37 cellular contexts compared by ENCODE assay signal in genomic region chr1:11537380-11537764, GRCh38. TPM values are rescaled to one million over a fixed set of nuclear protein-coding genes. Genes with fewer than 3 reads are reported as not detected.
"Had no signal": no experiment of that assay in that cellular context is flagged by ENCODE, and none has a peak within 500 bp of the region (broad histone marks: within the 10 kb centered on the region; RNA-seq: fewer than 3 reads in every experiment).

No MANE protein-coding gene starts in this region.

- H3K36me3 Mint-ChIP-seq: activated CD4-positive, alpha-beta memory T cell treated with anti-CD3 and anti-CD28 coated beads for 36 hours; activated naive CD4-positive, alpha-beta T cell treated with anti-CD3 and anti-CD28 coated beads, Interleukin-2, amount 10 ng/mL, durations not matched to agents 7 days and 5 days; activated naive CD4-positive, alpha-beta T cell treated with anti-CD3 and anti-CD28 coated beads, Interleukin-2, amount 50 U/mL, for 24 hours; activated naive CD8-positive, alpha-beta T cell; activated naive CD8-positive, alpha-beta T cell treated with anti-CD3 and anti-CD28 coated beads, Interleukin-2, amount 10 ng/mL, durations not matched to agents 7 days and 5 days; T-cell had no signal

- H3K4me3 Mint-ChIP-seq: activated B cell treated with CpG ODN at 0.5 μM for 24 hours; activated CD4-positive, alpha-beta memory T cell treated with anti-CD3 and anti-CD28 coated beads for 36 hours; activated CD4-positive, alpha-beta T cell treated with anti-CD3 and anti-CD28 coated beads, Interleukin-2, amount 10 ng/mL, durations not matched to agents 24 days and 14 days; activated CD8-positive, alpha-beta T cell treated with anti-CD3 and anti-CD28 coated beads for 36 hours; activated naive CD4-positive, alpha-beta T cell treated with anti-CD3 and anti-CD28 coated beads, Interleukin-2, amount 10 ng/mL, durations not matched to agents 7 days and 5 days; activated naive CD4-positive, alpha-beta T cell treated with anti-CD3 and anti-CD28 coated beads, Interleukin-2, amount 50 U/mL, for 24 hours; activated naive CD8-positive, alpha-beta T cell; activated naive CD8-positive, alpha-beta T cell treated with anti-CD3 and anti-CD28 coated beads, Interleukin-2, amount 10 ng/mL, durations not matched to agents 7 days and 5 days; activated naive CD8-positive, alpha-beta T cell treated with anti-CD3 and anti-CD28 coated beads, Interleukin-2, amount 50 U/mL, for 24 hours; activated T-cell treated with anti-CD3 and anti-CD28 coated beads, Interleukin-2, amount 50 U/mL, for 4 hours; activated T-cell treated with anti-CD3 and anti-CD28 coated beads, Interleukin-2, amount 50 U/mL, for 72 hours; activated T-helper 1 cell treated with anti-CD3 and anti-CD28 coated beads, Interleukin-12 subunit alpha, Interleukin-12 subunit beta, Interleukin-2, Interleukin-4 antibody, amounts not matched to agents 30 ng/mL and 10 ng/mL and 1 ng/mL, durations not matched to agents 14 hours and 24 hours and 36 hours; brain; central memory CD8-positive, alpha-beta T cell; T-cell; T-helper 17 cell; T-helper 2 cell treated with Interferon-gamma antibody and Interleukin-4, amounts not matched to agents 5 μg/mL and 100 μg/mL, for 36 hours had no signal

- ATAC-seq: activated CD8-positive, alpha-beta T cell treated with anti-CD3 and anti-CD28 coated beads for 36 hours; activated naive CD8-positive, alpha-beta T cell treated with anti-CD3 and anti-CD28 coated beads, Interleukin-2, amount 50 U/mL, for 24 hours; activated T-cell treated with anti-CD3 and anti-CD28 coated beads, Interleukin-2, amount 50 U/mL, for 4 hours; activated T-cell treated with anti-CD3 and anti-CD28 coated beads, Interleukin-2, amount 50 U/mL, for 72 hours; T-cell; T-helper 17 cell had no signal

- H3K9me3 ChIP-seq: ascending aorta had no signal

- H3K9me3 Mint-ChIP-seq: activated B cell treated with CpG ODN at 0.5 μM for 24 hours; activated CD4-positive, alpha-beta memory T cell treated with anti-CD3 and anti-CD28 coated beads for 36 hours; activated CD4-positive, alpha-beta T cell treated with anti-CD3 and anti-CD28 coated beads, Interleukin-2, amount 10 ng/mL, durations not matched to agents 24 days and 14 days; activated CD8-positive, alpha-beta T cell treated with anti-CD3 and anti-CD28 coated beads for 36 hours; activated naive CD4-positive, alpha-beta T cell treated with anti-CD3 and anti-CD28 coated beads, Interleukin-2, amount 10 ng/mL, durations not matched to agents 7 days and 5 days; activated naive CD4-positive, alpha-beta T cell treated with anti-CD3 and anti-CD28 coated beads, Interleukin-2, amount 50 U/mL, for 24 hours; activated naive CD8-positive, alpha-beta T cell treated with anti-CD3 and anti-CD28 coated beads, Interleukin-2, amount 10 ng/mL, durations not matched to agents 7 days and 5 days; activated naive CD8-positive, alpha-beta T cell treated with anti-CD3 and anti-CD28 coated beads, Interleukin-2, amount 50 U/mL, for 24 hours; activated T-cell treated with anti-CD3 and anti-CD28 coated beads, Interleukin-2, amount 50 U/mL, for 4 hours; activated T-cell treated with anti-CD3 and anti-CD28 coated beads, Interleukin-2, amount 50 U/mL, for 72 hours; activated T-helper 1 cell treated with anti-CD3 and anti-CD28 coated beads, Interleukin-12 subunit alpha, Interleukin-12 subunit beta, Interleukin-2, Interleukin-4 antibody, amounts not matched to agents 30 ng/mL and 10 ng/mL and 1 ng/mL, durations not matched to agents 14 hours and 24 hours and 36 hours; activated T-helper 2 cell treated with anti-CD3 and anti-CD28 coated beads, Interferon-gamma antibody, Interleukin-2, Interleukin-4, amounts not matched to agents 10 μg/mL and 5 μg/mL and 100 μg/mL, durations not matched to agents 14 hours and 24 hours and 36 hours; brain; central memory CD8-positive, alpha-beta T cell; T-cell; T-helper 2 cell treated with Interferon-gamma antibody and Interleukin-4, amounts not matched to agents 5 μg/mL and 100 μg/mL, for 36 hours had no signal

- H3K4me1 ChIP-seq: ascending aorta had no signal

- H3K27me3 Mint-ChIP-seq: activated CD4-positive, alpha-beta T cell treated with anti-CD3 and anti-CD28 coated beads, Interleukin-2, amount 10 ng/mL, durations not matched to agents 24 days and 14 days; activated CD8-positive, alpha-beta T cell treated with anti-CD3 and anti-CD28 coated beads for 36 hours; activated naive CD4-positive, alpha-beta T cell treated with anti-CD3 and anti-CD28 coated beads, Interleukin-2, amount 50 U/mL, for 24 hours; brain had no signal

- H3K27ac ChIP-seq: ascending aorta, cardiac muscle cell, VCaP had no signal

- DNase-seq: activated B cell treated with CpG ODN at 0.5 μM for 24 hours; activated CD4-positive, alpha-beta memory T cell treated with anti-CD3 and anti-CD28 coated beads for 36 hours; activated CD4-positive, alpha-beta T cell treated with anti-CD3 and anti-CD28 coated beads for 4 hours; activated CD4-positive, alpha-beta T cell treated with anti-CD3 and anti-CD28 coated beads, Interleukin-2, amount 10 ng/mL, durations not matched to agents 24 days and 14 days; activated CD4-positive, alpha-beta T cell treated with anti-CD3 and anti-CD28 coated beads, Interleukin-2, amount 50 U/mL, for 1 hour; activated CD4-positive, alpha-beta T cell treated with anti-CD3 and anti-CD28 coated beads, Interleukin-2, amount 50 U/mL, for 4 hours; activated CD4-positive, CD25-positive, alpha-beta regulatory T cell treated with anti-CD3 and anti-CD28 coated beads, Interleukin-2, amount 50 U/mL, for 72 hours; activated CD8-positive, alpha-beta memory T cell treated with anti-CD3 and anti-CD28 coated beads, Interleukin-2, amount 50 U/mL, for 4 hours; activated CD8-positive, alpha-beta T cell treated with anti-CD3 and anti-CD28 coated beads for 36 hours; activated effector memory CD4-positive, alpha-beta T cell treated with Interleukin-2 at 50 U/mL for 16 hours; activated gamma-delta T cell; activated naive CD4-positive, alpha-beta T cell treated with anti-CD3 and anti-CD28 coated beads, Interleukin-2, amount 10 ng/mL, durations not matched to agents 7 days and 5 days; activated naive CD4-positive, alpha-beta T cell treated with Interleukin-2 at 50 U/mL for 16 hours; activated naive CD8-positive, alpha-beta T cell treated with anti-CD3 and anti-CD28 coated beads, Interleukin-2, amount 10 ng/mL, durations not matched to agents 7 days and 5 days; activated naive CD8-positive, alpha-beta T cell treated with anti-CD3 and anti-CD28 coated beads, Interleukin-2, amount 50 U/mL, for 24 hours; activated T-cell treated with anti-CD3 and anti-CD28 coated beads for 4 hours; activated T-cell treated with anti-CD3 and anti-CD28 coated beads, Interleukin-2, amount 50 U/mL, for 1 hour; activated T-cell treated with anti-CD3 and anti-CD28 coated beads, Interleukin-2, amount 50 U/mL, for 4 hours; activated T-cell treated with anti-CD3 and anti-CD28 coated beads, Interleukin-2, amount 50 U/mL, for 72 hours; amygdala; anterior cingulate cortex; caudate nucleus; cerebellar nuclear complex; T-cell; T-helper 17 cell; T-helper 9 cell had no signal

- H3K4me1 Mint-ChIP-seq: activated B cell treated with CpG ODN at 0.5 μM for 24 hours; activated CD4-positive, alpha-beta T cell treated with anti-CD3 and anti-CD28 coated beads, Interleukin-2, amount 10 ng/mL, durations not matched to agents 24 days and 14 days; activated naive CD4-positive, alpha-beta T cell treated with anti-CD3 and anti-CD28 coated beads, Interleukin-2, amount 10 ng/mL, durations not matched to agents 7 days and 5 days; activated naive CD4-positive, alpha-beta T cell treated with anti-CD3 and anti-CD28 coated beads, Interleukin-2, amount 50 U/mL, for 24 hours; activated naive CD8-positive, alpha-beta T cell treated with anti-CD3 and anti-CD28 coated beads, Interleukin-2, amount 10 ng/mL, durations not matched to agents 7 days and 5 days; activated naive CD8-positive, alpha-beta T cell treated with anti-CD3 and anti-CD28 coated beads, Interleukin-2, amount 50 U/mL, for 24 hours; central memory CD8-positive, alpha-beta T cell; T-cell had no signal

- H3K36me3 ChIP-seq: ascending aorta, cardiac muscle cell had no signal

- H3K27ac Mint-ChIP-seq: activated B cell treated with CpG ODN at 0.5 μM for 24 hours; activated CD4-positive, alpha-beta memory T cell treated with anti-CD3 and anti-CD28 coated beads for 36 hours; activated CD4-positive, alpha-beta T cell treated with anti-CD3 and anti-CD28 coated beads, Interleukin-2, amount 10 ng/mL, durations not matched to agents 24 days and 14 days; activated CD8-positive, alpha-beta T cell treated with anti-CD3 and anti-CD28 coated beads for 36 hours; activated naive CD4-positive, alpha-beta T cell treated with anti-CD3 and anti-CD28 coated beads, Interleukin-2, amount 10 ng/mL, durations not matched to agents 7 days and 5 days; activated naive CD4-positive, alpha-beta T cell treated with anti-CD3 and anti-CD28 coated beads, Interleukin-2, amount 50 U/mL, for 24 hours; activated naive CD8-positive, alpha-beta T cell; activated naive CD8-positive, alpha-beta T cell treated with anti-CD3 and anti-CD28 coated beads, Interleukin-2, amount 10 ng/mL, durations not matched to agents 7 days and 5 days; activated naive CD8-positive, alpha-beta T cell treated with anti-CD3 and anti-CD28 coated beads, Interleukin-2, amount 50 U/mL, for 24 hours; activated T-cell treated with anti-CD3 and anti-CD28 coated beads, Interleukin-2, amount 50 U/mL, for 72 hours; activated T-helper 1 cell treated with anti-CD3 and anti-CD28 coated beads, Interleukin-12 subunit alpha, Interleukin-12 subunit beta, Interleukin-2, Interleukin-4 antibody, amounts not matched to agents 30 ng/mL and 10 ng/mL and 1 ng/mL, durations not matched to agents 14 hours and 24 hours and 36 hours; activated T-helper 2 cell treated with anti-CD3 and anti-CD28 coated beads, Interferon-gamma antibody, Interleukin-2, Interleukin-4, amounts not matched to agents 10 μg/mL and 5 μg/mL and 100 μg/mL, durations not matched to agents 14 hours and 24 hours and 36 hours; T-cell; T-helper 17 cell; T-helper 2 cell treated with Interferon-gamma antibody and Interleukin-4, amounts not matched to agents 5 μg/mL and 100 μg/mL, for 36 hours had no signal

- H3K4me3 ChIP-seq: ascending aorta, cardiac muscle cell had no signal

- H3K27me3 ChIP-seq: ascending aorta, cardiac muscle cell had no signal

RNA-seq across cellular contexts. Expression of gene DISP3, which starts 58.4 kb away (rescaled TPM):
- total RNA-seq: ascending aorta, bronchial epithelial cell had no signal
